Comparison of ENCODE assay signal across 8 cellular contexts in the genomic region with DNA sequence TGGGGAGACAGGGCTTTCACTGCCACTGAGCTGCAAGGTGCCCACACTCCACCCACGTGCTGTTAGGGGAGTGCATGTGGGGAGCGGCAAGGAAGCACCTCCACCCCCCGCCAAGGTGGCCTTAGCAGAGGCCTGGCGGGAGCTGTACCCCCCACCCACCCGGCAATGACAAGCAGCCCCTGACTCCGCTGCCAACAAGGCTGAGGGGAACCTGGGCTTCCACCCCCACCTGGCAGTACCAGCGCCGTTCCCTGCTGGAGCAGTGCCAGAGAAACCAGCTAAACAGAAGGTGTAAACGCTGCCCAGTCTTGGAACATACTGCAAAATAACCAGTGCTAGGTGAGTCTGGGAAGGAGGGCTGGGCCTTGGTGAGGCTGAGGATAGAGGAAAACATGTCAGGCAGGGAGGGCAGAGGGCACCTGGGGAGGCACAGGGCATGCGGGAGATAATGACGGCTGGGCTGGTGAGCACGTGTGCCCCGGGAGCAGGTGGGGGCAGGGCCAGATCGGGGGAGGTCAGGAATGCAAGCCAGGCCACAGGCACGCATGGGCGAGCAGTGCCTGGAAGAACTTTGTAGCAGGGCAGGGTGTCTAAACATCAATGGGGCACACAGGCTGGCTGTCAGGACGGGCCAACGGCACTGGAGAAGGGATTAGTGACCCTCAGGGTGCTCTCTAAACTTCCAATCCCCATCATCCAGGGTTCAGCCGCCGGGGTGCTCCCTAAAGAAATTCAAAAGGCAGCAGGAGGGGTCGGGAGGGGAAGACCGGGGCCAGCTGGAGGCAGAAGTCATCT. TPM values are rescaled to one million over a fixed set of nuclear protein-coding genes. Genes with fewer than 3 reads are reported as not detected.
DNase-seq lines count a peak whose midpoint lies in the region; ATAC-seq and TF ChIP-seq lines count a peak whose summit lies in the region.

No MANE protein-coding gene starts in this region.

- peaks cover 10% of the 10 kb centered on the region for H3F3A ChIP-seq in PC-9 (ENCODE audit: insufficient read depth, low read depth)

- no peak overlapping the region for H2AFZ ChIP-seq in PC-9

- no peak for TF ChIP-seq CTCF in gastroesophageal sphincter (IDR thresholded peaks at IDR 0.05)
- no peak for TF ChIP-seq CTCF in PC-9 (conservative IDR thresholded peaks at IDR 0.05)

- H3K9me3 ChIP-seq in gastroesophageal sphincter: no peaks in the 10 kb centered on the region
- H3K9me3 ChIP-seq in PC-9 (ENCODE audit: insufficient read depth, low read depth): no peaks in the 10 kb centered on the region
- no peaks in the 10 kb centered on the region for H3K9me3 ChIP-seq in MG63

- no peaks in the 10 kb centered on the region for H3K27me3 ChIP-seq in gastroesophageal sphincter
- H3K27me3 ChIP-seq in rectal smooth muscle tissue (ENCODE audit: control insufficient read depth, insufficient read depth, low read length): no peaks in the 10 kb centered on the region
- no peaks in the 10 kb centered on the region for H3K27me3 ChIP-seq in PC-9 (ENCODE audit: insufficient read depth, low read depth)
- no peaks in the 10 kb centered on the region for H3K27me3 ChIP-seq in MG63

- peaks cover 0 to 24% of the 10 kb centered on the region in 2 donors for H3K36me3 ChIP-seq in gastroesophageal sphincter
- H3K36me3 ChIP-seq in rectal smooth muscle tissue (ENCODE audit: control insufficient read depth, insufficient read depth, low read length): peaks cover 2% of the 10 kb centered on the region
- H3K36me3 ChIP-seq in PC-9 (ENCODE audit: low read depth): no peaks in the 10 kb centered on the region
- no peaks in the 10 kb centered on the region; the same call in none of the 2 replicates for H3K36me3 ChIP-seq in MG63

- H4K20me1 ChIP-seq in PC-9 (ENCODE audit: insufficient read depth): no peaks in the 10 kb centered on the region

- POLR2A ChIA-PET in PC-9 (lab: Charles Lee; ENCODE audit: unreplicated experiment): no interaction called here

- CTCF ChIA-PET in PC-9 (lab: Charles Lee): no interaction called here

- no peak for TF ChIP-seq EP300 in gastroesophageal sphincter (IDR thresholded peaks at IDR 0.05)

- no peak overlapping the region for H3K4me3 ChIP-seq in gastroesophageal sphincter
- H3K4me3 ChIP-seq in rectal smooth muscle tissue (ENCODE audit: low read length): peak overlapping the region; percentile 28
- no peak overlapping the region for H3K4me3 ChIP-seq in PC-9
- H3K4me3 ChIP-seq in MG63: no peak overlapping the region

- BruUV-seq in PC-9 (replicated peaks; lab: Mats Ljungman, UMichigan): no TSS peak

- H3K4me1 ChIP-seq in gastroesophageal sphincter (peaks cover 0 to 86% (median 55%) of the 10 kb centered on the region in 3 donors), rectal smooth muscle tissue (ENCODE audit: control insufficient read depth, insufficient read depth, low read length) (peaks cover 22% of the 10 kb centered on the region), PC-9 (replicated peaks; ENCODE audit: insufficient read depth) (no peaks in the 10 kb centered on the region)

- 53 to 62% methylated on average over 6 to 14 of the region's 22 CpGs for WGBS in gastroesophageal sphincter (ENCODE audit: low coverage in 1 of 2), 2 donors

- no peaks in the 10 kb centered on the region; the same call in 1 of the 2 replicates for H3K79me2 ChIP-seq in PC-9 (ENCODE audit: low read depth)

- intact Hi-C loops in PC-9 (cut with micrococcal nuclease; ENCODE audit: unreplicated experiment): no loop called here

- no peak overlapping the region for H3K9ac ChIP-seq in rectal smooth muscle tissue (ENCODE audit: low read length)

- peak overlapping the region in 3 of 4 donors; percentile 52 to 66 (median 57) for H3K27ac ChIP-seq in gastroesophageal sphincter
- peak overlapping the region; percentile 9 for H3K27ac ChIP-seq in rectal smooth muscle tissue (ENCODE audit: low read depth, low read length)
- no peak overlapping the region for H3K27ac ChIP-seq in PC-9

- no peak overlapping the region for H3K4me2 ChIP-seq in PC-9

- DNase-seq in DMS153 treated with DMSO at 0.1 percent for 48 hours (lab: John Stamatoyannopoulos, UW; ENCODE audit: unreplicated experiment): peak; percentile 48
- peak; percentile 85 for DNase-seq in NCI-H69 (lab: John Stamatoyannopoulos, UW)
- DNase-seq in PC-9: no peak
- DNase-seq in MG63: no peak
- DNase-seq in T-helper 1 cell: no peak
- DNase-seq in activated CD4-positive, CD25-positive, alpha-beta regulatory T cell treated with anti-CD3 and anti-CD28 coated beads, Interleukin-2, amount 50 U/mL, for 72 hours: no peak

- no peak for ATAC-seq in gastroesophageal sphincter

- no peaks in the 10 kb centered on the region for H3K9me2 ChIP-seq in PC-9 (ENCODE audit: insufficient read depth)

- TF ChIP-seq POLR2A in gastroesophageal sphincter (IDR thresholded peaks at IDR 0.05): no peak

RNA-seq across cellular contexts. Expression of gene CERK, which starts 6.6 kb away (rescaled TPM):
- 10 to 100 TPM; 44.6 to 55.9 (median 45.6) TPM for total RNA-seq in gastroesophageal sphincter
- total RNA-seq in PC-9 (2021): 24.9 and 25.9 TPM in 2 replicates
- 23.6 and 30.1 TPM in 2 replicates for total RNA-seq in MG63 (2014; rRNA removed; shearing (Covaris generic); ENCODE audit: low replicate concordance)

RNA-seq across cellular contexts. Expression of gene TBC1D22A, which starts 31.0 kb away (rescaled TPM):
- total RNA-seq in gastroesophageal sphincter: 10 to 100 TPM; 16.2 to 22.2 (median 17.8) TPM
- 40.3 and 41.4 TPM in 2 replicates for total RNA-seq in PC-9 (2021)
- total RNA-seq in MG63 (2014; rRNA removed; shearing (Covaris generic); ENCODE audit: low replicate concordance): 14.5 and 18.2 TPM in 2 replicates

Comparison
In these comparisons a context has a peak if more than half of its experiments do, and no peak if none do; other contexts are left out.
1. DNase-seq: peak in DMS153 treated with DMSO at 0.1 percent for 48 hours (single experiment) and NCI-H69 (single experiment); none in PC-9 (0 of 2), MG63 (single experiment), T-helper 1 cell (0 of 5) and activated CD4-positive, CD25-positive, alpha-beta regulatory T cell treated with anti-CD3 and anti-CD28 coated beads, Interleukin-2, amount 50 U/mL, for 72 hours (single experiment).